ENCODE assay signal across 18 cellular contexts in genomic region chr11:64390558-64390957, GRCh38.
"Had no signal": no experiment of that assay in that cellular context is flagged by ENCODE, and none has a peak within 500 bp of the region (broad histone marks: within the 10 kb centered on the region; RNA-seq: fewer than 3 reads in every experiment).

No MANE protein-coding gene starts in this region.

- H3K4me3 Mint-ChIP-seq: activated naive CD4-positive, alpha-beta T cell treated with anti-CD3 and anti-CD28 coated beads, Interleukin-2, amount 10 ng/mL, durations not matched to agents 7 days and 5 days; memory B cell had no signal

- H3K27me3 ChIP-seq: body of pancreas, pancreas, sigmoid colon had no signal

- ATAC-seq: body of pancreas, left ventricle myocardium superior had no signal

- H3K27ac Mint-ChIP-seq: activated naive CD4-positive, alpha-beta T cell treated with anti-CD3 and anti-CD28 coated beads, Interleukin-2, amount 10 ng/mL, durations not matched to agents 7 days and 5 days; activated T-helper 2 cell treated with anti-CD3 and anti-CD28 coated beads, Interferon-gamma antibody, Interleukin-2, Interleukin-4, amounts not matched to agents 10 μg/mL and 5 μg/mL and 100 μg/mL, durations not matched to agents 14 hours and 24 hours and 36 hours; memory B cell had no signal

- H3K9me3 ChIP-seq: body of pancreas, pancreas, sigmoid colon, stomach, thoracic aorta had no signal

- H3K36me3 Mint-ChIP-seq: activated naive CD4-positive, alpha-beta T cell treated with anti-CD3 and anti-CD28 coated beads, Interleukin-2, amount 10 ng/mL, durations not matched to agents 7 days and 5 days had no signal

- H3K36me3 ChIP-seq: pancreas, sigmoid colon, spleen, stomach, thoracic aorta had no signal

- H3K4me3 ChIP-seq: body of pancreas, coronary artery, pancreas, sigmoid colon, spleen, stomach, thoracic aorta had no signal

- H3K4me1 ChIP-seq: body of pancreas, pancreas had no signal

- H3K27ac ChIP-seq: body of pancreas, coronary artery, epithelial cell of prostate, pancreas, sigmoid colon, spleen, stomach, thoracic aorta had no signal

- DNase-seq: activated CD4-positive, alpha-beta T cell treated with anti-CD3 and anti-CD28 coated beads, Interleukin-2, amount 50 U/mL, for 1 hour; activated CD4-positive, CD25-positive, alpha-beta regulatory T cell; activated naive CD4-positive, alpha-beta T cell treated with anti-CD3 and anti-CD28 coated beads, Interleukin-2, amount 10 ng/mL, durations not matched to agents 7 days and 5 days; body of pancreas; caudate nucleus; effector CD4-positive, alpha-beta T cell; foreskin melanocyte; kidney glomerular epithelial cell; left ventricle myocardium superior; pancreas; sigmoid colon; spleen; stomach had no signal
